9 cellular contexts compared by ENCODE assay signal in the genomic region with DNA sequence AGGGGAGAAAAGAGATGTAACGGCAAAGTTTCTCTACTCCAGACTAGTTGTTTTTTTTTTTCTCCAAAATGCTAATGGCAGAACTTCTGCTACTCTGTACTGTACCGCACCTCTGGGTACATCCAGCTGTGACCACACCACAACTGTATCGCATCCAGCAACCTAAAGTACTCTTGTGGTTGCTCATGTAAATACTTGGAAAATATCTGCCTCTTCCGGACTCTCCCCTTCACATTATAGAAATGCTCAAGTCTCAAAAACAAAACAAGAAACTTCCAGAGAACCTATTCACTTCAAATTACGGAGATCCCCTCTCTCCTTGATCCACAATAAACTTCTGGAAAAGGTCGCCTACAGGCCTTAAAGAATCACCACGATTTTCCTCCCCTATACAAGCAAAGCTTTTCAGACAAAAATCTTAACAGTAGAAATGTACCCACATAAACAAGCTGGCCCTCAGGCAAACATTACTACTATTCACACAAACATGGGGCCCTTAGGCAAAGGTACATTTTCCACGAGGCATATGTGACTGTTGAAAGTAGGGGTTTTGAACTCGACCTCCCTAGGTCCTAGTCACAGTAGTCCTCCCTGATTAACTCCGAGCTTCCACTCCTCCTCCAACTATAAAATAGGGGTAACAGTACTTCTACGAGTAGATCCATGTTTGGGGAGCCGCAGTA.
DNase-seq lines count a peak whose midpoint lies in the region; ATAC-seq and TF ChIP-seq lines count a peak whose summit lies in the region.
"Had no signal": no experiment of that assay in that cellular context is flagged by ENCODE, and none has a peak within 500 bp of the region (broad histone marks: within the 10 kb centered on the region; RNA-seq: fewer than 3 reads in every experiment).

No MANE protein-coding gene starts in this region.

- peak overlapping the region in 7 of 8 donors; percentile 87 to 100 (median 99) for H3K27ac ChIP-seq in spleen

- 58 to 72% (median 66%) methylated on average over 12 of the region's 12 CpGs for WGBS in spleen, 5 donors

- peak overlapping the region; percentile 91 for H3K27ac Mint-ChIP-seq in activated CD8-positive, alpha-beta T cell treated with anti-CD3 and anti-CD28 coated beads for 36 hours
- no peak overlapping the region for H3K27ac Mint-ChIP-seq in glutamatergic neuron (ENCODE audit: unreplicated experiment)

- peak overlapping the region in 7 of 8 donors; percentile 51 to 97 (median 70) for H3K4me3 ChIP-seq in spleen

- POLR2A ChIA-PET in activated CD8-positive, alpha-beta T cell treated with anti-CD3 and anti-CD28 coated beads for 36 hours (lab: Charles Lee): interaction anchor here (0.8 to 6.2 kb wide), 10 partner anchors 8 to 153 kb away, joined by 3 to 50 read pairs (median 4); no protein-coding TSS in a partner anchor

- H3K36me3 Mint-ChIP-seq in activated CD8-positive, alpha-beta T cell treated with anti-CD3 and anti-CD28 coated beads for 36 hours (ENCODE audit: low read depth): peaks cover 45% of the 10 kb centered on the region
- no peaks in the 10 kb centered on the region for H3K36me3 Mint-ChIP-seq in glutamatergic neuron (ENCODE audit: unreplicated experiment)

- CTCF ChIA-PET in activated CD8-positive, alpha-beta T cell treated with anti-CD3 and anti-CD28 coated beads for 36 hours (lab: Charles Lee): interaction anchor here (0.9 to 6.8 kb wide), 7 partner anchors 9 to 65 kb away, joined by 3 to 36 read pairs (median 5); no protein-coding TSS in a partner anchor

- peaks cover 0 to 38% (median 2%) of the 10 kb centered on the region in 6 donors for H3K36me3 ChIP-seq in spleen

- DNase-seq in H4 (ENCODE audit: low spot score) (peak; percentile 88), glutamatergic neuron (no peak), spleen (no peak), NCI-H748 (lab: John Stamatoyannopoulos, UW; ENCODE audit: unreplicated experiment) (no peak), iPS-NIHi11 (ENCODE audit: low spot score) (no peak)
- peak; percentile 50 for DNase-seq in activated CD8-positive, alpha-beta T cell treated with anti-CD3 and anti-CD28 coated beads for 36 hours
- DNase-seq: SHP77 treated with DMSO at 0.1 percent for 48 hours had no signal

- H3K9me3 Mint-ChIP-seq in activated CD8-positive, alpha-beta T cell treated with anti-CD3 and anti-CD28 coated beads for 36 hours: peaks cover 1% of the 10 kb centered on the region
- H3K9me3 Mint-ChIP-seq in glutamatergic neuron (ENCODE audit: unreplicated experiment): peaks cover 19% of the 10 kb centered on the region

- no peaks in the 10 kb centered on the region for H3K27me3 Mint-ChIP-seq in activated CD8-positive, alpha-beta T cell treated with anti-CD3 and anti-CD28 coated beads for 36 hours
- H3K27me3 Mint-ChIP-seq in glutamatergic neuron (ENCODE audit: unreplicated experiment): peaks cover 8% of the 10 kb centered on the region

- H3K4me1 ChIP-seq in spleen: peaks cover 59 to 76% (median 73%) of the 10 kb centered on the region in 6 donors

- H3K27me3 ChIP-seq in spleen (replicated peaks in 1 of 7): no peaks in the 10 kb centered on the region

- peaks cover 67% of the 10 kb centered on the region for H3K4me1 Mint-ChIP-seq in activated CD8-positive, alpha-beta T cell treated with anti-CD3 and anti-CD28 coated beads for 36 hours (ENCODE audit: low read depth)
- peaks cover 6% of the 10 kb centered on the region for H3K4me1 Mint-ChIP-seq in glutamatergic neuron (ENCODE audit: low read depth, unreplicated experiment)

- no peak for TF ChIP-seq POLR2A in spleen (IDR thresholded peaks at IDR 0.05)

- H3K9me3 ChIP-seq in spleen: no peaks in the 10 kb centered on the region

- no peak for ATAC-seq in activated CD8-positive, alpha-beta T cell treated with anti-CD3 and anti-CD28 coated beads for 36 hours
- ATAC-seq in GM18870 (IDR thresholded peaks at IDR 0.05; ENCODE audit: unreplicated experiment) (no peak), GM21360 (IDR thresholded peaks at IDR 0.05; ENCODE audit: unreplicated experiment) (no peak)

- intact Hi-C loops in activated CD8-positive, alpha-beta T cell treated with anti-CD3 and anti-CD28 coated beads for 36 hours (cut with micrococcal nuclease): loop anchor here (5.0 to 10.0 kb wide), 5 partner anchors 37 to 220 kb away; partner anchors contain the start of gene MKLN1
- intact Hi-C loops in spleen (cut with DNase I; ENCODE audit: low total_unique reads): no loop called here

- H3K4me3 Mint-ChIP-seq in activated CD8-positive, alpha-beta T cell treated with anti-CD3 and anti-CD28 coated beads for 36 hours: peak overlapping the region; percentile 85
- H3K4me3 Mint-ChIP-seq in glutamatergic neuron (ENCODE audit: unreplicated experiment): peak overlapping the region; percentile 81

- no peak for TF ChIP-seq CTCF in activated CD8-positive, alpha-beta T cell treated with anti-CD3 and anti-CD28 coated beads for 36 hours (IDR thresholded peaks at IDR 0.05)
- TF ChIP-seq CTCF in glutamatergic neuron (IDR thresholded peaks at IDR 0.05; ENCODE audit: partially characterized antibody, unreplicated experiment): no peak
- TF ChIP-seq CTCF in spleen (IDR thresholded peaks at IDR 0.05 in 8 of 11, conservative IDR thresholded peaks at IDR 0.05 in 3 of 11): no peak

Comparison
In these comparisons a context has a peak if more than half of its experiments do, and no peak if none do; other contexts are left out.
1. DNase-seq: peak in H4 (single experiment) and activated CD8-positive, alpha-beta T cell treated with anti-CD3 and anti-CD28 coated beads for 36 hours (single experiment); none in glutamatergic neuron (single experiment), spleen (single experiment), NCI-H748 (single experiment) and iPS-NIHi11 (single experiment).